Comparison of ENCODE assay signal across 1 cellular context in genomic region chr7:69781412-69781846, GRCh38.
TF ChIP-seq lines count a peak whose summit lies in the region.

No MANE protein-coding gene starts in this region.

TF ChIP-seq in HEK293, 187 proteins besides CTCF, POLR2A, EP300 and RAD21 (continued from another document and continues in another):
- TF ChIP-seq PRDM6 (tag by site-specific recombination; IDR thresholded peaks at IDR 0.05) (peak; percentile 92), ZNF398 (tag by site-specific recombination; IDR thresholded peaks at IDR 0.05) (no peak), BCL11A (tag by site-specific recombination; IDR thresholded peaks at IDR 0.05; ENCODE audit: low read depth) (no peak), ZNF518A (tag by site-specific recombination; conservative IDR thresholded peaks at IDR 0.05; ENCODE audit: low read depth) (no peak), ZNF701 (tag by site-specific recombination; IDR thresholded peaks at IDR 0.05) (no peak), ZNF513 (tag by site-specific recombination; IDR thresholded peaks at IDR 0.05) (no peak; the same call in 1 of the 2 replicates), PRDM1 (tag by site-specific recombination; IDR thresholded peaks at IDR 0.05) (no peak), TRIM28 (IDR thresholded peaks at IDR 0.05; ENCODE audit: borderline replicate concordance, low read length) (peak; percentile 76), ZXDB (tag by site-specific recombination; IDR thresholded peaks at IDR 0.05) (peak; percentile 81), ZNF521 (tag by site-specific recombination; IDR thresholded peaks at IDR 0.05) (no peak), KLF16 (tag by site-specific recombination; IDR thresholded peaks at IDR 0.05) (no peak), ZNF624 (tag by site-specific recombination; IDR thresholded peaks at IDR 0.05) (no peak), ZNF221 (tag by site-specific recombination; IDR thresholded peaks at IDR 0.05; ENCODE audit: borderline replicate concordance) (no peak), ZNF404 (tag by site-specific recombination; IDR thresholded peaks at IDR 0.05) (no peak), YY1 (tag by site-specific recombination; IDR thresholded peaks at IDR 0.05) (no peak), ZNF23 (tag by site-specific recombination; IDR thresholded peaks at IDR 0.05; ENCODE audit: borderline replicate concordance) (no peak), KLF8 (tag by site-specific recombination; IDR thresholded peaks at IDR 0.05) (0 out of 2 replicates have a peak, but pooled peaks have one; percentile 50), ZNF274 (IDR thresholded peaks at IDR 0.05; ENCODE audit: low read length) (no peak), ZNF274 (tag by site-specific recombination; IDR thresholded peaks at IDR 0.05; ENCODE audit: borderline replicate concordance) (no peak), ZBTB8A (tag by site-specific recombination; IDR thresholded peaks at IDR 0.05) (peak; percentile 36), ZNF596 (tag by site-specific recombination; IDR thresholded peaks at IDR 0.05) (peak; percentile 74), ZNF121 (tag by site-specific recombination; IDR thresholded peaks at IDR 0.05) (no peak), YY2 (tag by site-specific recombination; IDR thresholded peaks at IDR 0.05) (no peak), ZNF501 (tag by site-specific recombination; IDR thresholded peaks at IDR 0.05) (no peak), ZNF580 (tag by site-specific recombination; IDR thresholded peaks at IDR 0.05) (no peak), ZNF658 (tag by site-specific recombination; IDR thresholded peaks at IDR 0.05) (no peak), ZNF645 (tag by site-specific recombination; IDR thresholded peaks at IDR 0.05) (no peak), ZBTB6 (tag by site-specific recombination; IDR thresholded peaks at IDR 0.05) (no peak), ZNF248 (tag by site-specific recombination; IDR thresholded peaks at IDR 0.05) (no peak), ZNF623 (tag by site-specific recombination; IDR thresholded peaks at IDR 0.05) (no peak), PATZ1 (tag by site-specific recombination; IDR thresholded peaks at IDR 0.05) (no peak), GLI2 (tag by site-specific recombination; IDR thresholded peaks at IDR 0.05; ENCODE audit: borderline replicate concordance, low read depth) (peak; percentile 79; the same call in 1 of the 2 replicates), ZNF175 (tag by site-specific recombination; IDR thresholded peaks at IDR 0.05) (no peak), ZIC2 (tag by site-specific recombination; IDR thresholded peaks at IDR 0.05) (peak; percentile 42; the same call in 1 of the 2 replicates), OVOL3 (tag by site-specific recombination; IDR thresholded peaks at IDR 0.05) (no peak), PRDM4 (tag by site-specific recombination; IDR thresholded peaks at IDR 0.05) (peak; percentile 69), FEZF1 (tag by site-specific recombination; IDR thresholded peaks at IDR 0.05) (peak; percentile 94), ATF2 (tag by site-specific recombination; IDR thresholded peaks at IDR 0.05; ENCODE audit: low read depth) (no peak), WT1 (tag by site-specific recombination; IDR thresholded peaks at IDR 0.05) (peak; percentile 64; the same call in 1 of the 2 replicates), ZNF10 (tag by site-specific recombination; IDR thresholded peaks at IDR 0.05) (0 out of 2 replicates have a peak, but pooled peaks have one; percentile 51), KLF17 (tag by site-specific recombination; IDR thresholded peaks at IDR 0.05) (peak; percentile 72)
